Comparison of ENCODE assay signal across 12 cellular contexts in the genomic region with DNA sequence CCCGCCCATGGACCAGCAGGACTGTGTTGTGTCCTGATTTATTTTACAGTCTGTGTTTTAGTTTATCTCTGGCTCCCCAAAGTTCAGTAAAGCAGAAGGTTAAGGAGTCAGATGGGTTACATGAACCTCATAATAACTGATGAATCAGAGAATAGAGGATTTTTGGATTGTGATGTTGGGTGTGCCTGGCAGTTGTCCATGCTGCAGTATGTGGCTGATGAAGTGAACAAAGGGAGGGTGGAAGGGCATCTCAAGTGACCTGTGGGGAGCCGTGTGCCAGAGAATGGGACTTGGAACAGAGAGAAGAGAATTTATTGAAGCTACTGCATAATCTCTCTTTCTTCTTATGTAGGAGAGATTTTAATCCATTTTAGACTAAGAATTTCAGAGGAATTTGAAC.
DNase-seq lines count a peak whose midpoint lies in the region; ATAC-seq and TF ChIP-seq lines count a peak whose summit lies in the region.
"Had no signal": no experiment of that assay in that cellular context is flagged by ENCODE, and none has a peak within 500 bp of the region (broad histone marks: within the 10 kb centered on the region; RNA-seq: fewer than 3 reads in every experiment).

No MANE protein-coding gene starts in this region.

- CTCF ChIA-PET in activated CD8-positive, alpha-beta T cell treated with anti-CD3 and anti-CD28 coated beads, Interleukin-2, amount 10 ng/mL, durations not matched to agents 7 days and 5 days (lab: Charles Lee): no interaction called here
- CTCF ChIA-PET in activated CD8-positive, alpha-beta T cell treated with anti-CD3 and anti-CD28 coated beads for 36 hours (lab: Charles Lee): no interaction called here

- 53 to 58% methylated on average over 2 of the region's 2 CpGs for WGBS in heart right ventricle, 2 donors
- WGBS in esophagus muscularis mucosa: 60% methylated on average over 2 of the region's 2 CpGs

- H3K4me3 ChIP-seq in heart right ventricle (no peak overlapping the region), esophagus muscularis mucosa (no peak overlapping the region)

- H3K27me3 ChIP-seq in heart right ventricle: no peaks in the 10 kb centered on the region
- no peaks in the 10 kb centered on the region for H3K27me3 ChIP-seq in esophagus muscularis mucosa

- no peak for TF ChIP-seq CTCF in activated CD8-positive, alpha-beta T cell treated with anti-CD3 and anti-CD28 coated beads for 36 hours (IDR thresholded peaks at IDR 0.05)
- TF ChIP-seq CTCF in heart right ventricle (IDR thresholded peaks at IDR 0.05): no peak
- TF ChIP-seq CTCF in esophagus muscularis mucosa (IDR thresholded peaks at IDR 0.05): no peak

- peaks cover 56% of the 10 kb centered on the region for H3K36me3 Mint-ChIP-seq in activated CD8-positive, alpha-beta T cell treated with anti-CD3 and anti-CD28 coated beads, Interleukin-2, amount 10 ng/mL, durations not matched to agents 7 days and 5 days (ENCODE audit: low read depth)
- peaks cover 10% of the 10 kb centered on the region for H3K36me3 Mint-ChIP-seq in activated CD8-positive, alpha-beta T cell treated with anti-CD3 and anti-CD28 coated beads for 36 hours (ENCODE audit: low read depth)
- peaks cover 92% of the 10 kb centered on the region for H3K36me3 Mint-ChIP-seq in activated T-helper 17 cell treated with anti-CD3 and anti-CD28 coated beads, Interleukin-2, amount 50 U/mL, for 72 hours (ENCODE audit: low read depth)
- H3K36me3 Mint-ChIP-seq in stimulated activated effector memory CD8-positive, alpha-beta T cell treated with anti-CD3 and anti-CD28 coated beads, Interleukin-12 subunit alpha, Interleukin-12 subunit beta, amount 100 ng/mL, for 72 hours: peaks cover 70% of the 10 kb centered on the region

- no peaks in the 10 kb centered on the region for H3K9me3 Mint-ChIP-seq in activated CD8-positive, alpha-beta T cell treated with anti-CD3 and anti-CD28 coated beads, Interleukin-2, amount 10 ng/mL, durations not matched to agents 7 days and 5 days (ENCODE audit: insufficient read depth)
- H3K9me3 Mint-ChIP-seq in activated CD8-positive, alpha-beta T cell treated with anti-CD3 and anti-CD28 coated beads for 36 hours: no peaks in the 10 kb centered on the region
- no peaks in the 10 kb centered on the region for H3K9me3 Mint-ChIP-seq in activated T-helper 17 cell treated with anti-CD3 and anti-CD28 coated beads, Interleukin-2, amount 50 U/mL, for 72 hours
- H3K9me3 Mint-ChIP-seq in stimulated activated effector memory CD8-positive, alpha-beta T cell treated with anti-CD3 and anti-CD28 coated beads, Interleukin-12 subunit alpha, Interleukin-12 subunit beta, amount 100 ng/mL, for 72 hours: no peaks in the 10 kb centered on the region

- POLR2A ChIA-PET in activated CD8-positive, alpha-beta T cell treated with anti-CD3 and anti-CD28 coated beads, Interleukin-2, amount 10 ng/mL, durations not matched to agents 7 days and 5 days (lab: Charles Lee): no interaction called here
- POLR2A ChIA-PET in activated CD8-positive, alpha-beta T cell treated with anti-CD3 and anti-CD28 coated beads for 36 hours (lab: Charles Lee): no interaction called here

- H3K27me3 Mint-ChIP-seq in activated CD8-positive, alpha-beta T cell treated with anti-CD3 and anti-CD28 coated beads, Interleukin-2, amount 10 ng/mL, durations not matched to agents 7 days and 5 days (ENCODE audit: low read depth): no peaks in the 10 kb centered on the region
- no peaks in the 10 kb centered on the region for H3K27me3 Mint-ChIP-seq in activated CD8-positive, alpha-beta T cell treated with anti-CD3 and anti-CD28 coated beads for 36 hours
- H3K27me3 Mint-ChIP-seq in activated T-helper 17 cell treated with anti-CD3 and anti-CD28 coated beads, Interleukin-2, amount 50 U/mL, for 72 hours: no peaks in the 10 kb centered on the region

- no peaks in the 10 kb centered on the region for H3K9me3 ChIP-seq in heart right ventricle
- H3K9me3 ChIP-seq in esophagus muscularis mucosa: no peaks in the 10 kb centered on the region

- intact Hi-C loops in activated CD8-positive, alpha-beta T cell treated with anti-CD3 and anti-CD28 coated beads for 36 hours (cut with micrococcal nuclease): no loop called here
- intact Hi-C loops in heart right ventricle (cut with DNase I) (no loop called here), esophagus muscularis mucosa (cut with DNase I) (no loop called here)

- H3K4me3 Mint-ChIP-seq in activated CD8-positive, alpha-beta T cell treated with anti-CD3 and anti-CD28 coated beads, Interleukin-2, amount 10 ng/mL, durations not matched to agents 7 days and 5 days: no peak overlapping the region
- H3K4me3 Mint-ChIP-seq in activated CD8-positive, alpha-beta T cell treated with anti-CD3 and anti-CD28 coated beads for 36 hours: no peak overlapping the region
- H3K4me3 Mint-ChIP-seq in activated T-helper 17 cell treated with anti-CD3 and anti-CD28 coated beads, Interleukin-2, amount 50 U/mL, for 72 hours: no peak overlapping the region
- no peak overlapping the region for H3K4me3 Mint-ChIP-seq in stimulated activated effector memory CD8-positive, alpha-beta T cell treated with anti-CD3 and anti-CD28 coated beads, Interleukin-12 subunit alpha, Interleukin-12 subunit beta, amount 100 ng/mL, for 72 hours

- peak overlapping the region; percentile 9 for H3K27ac Mint-ChIP-seq in activated CD8-positive, alpha-beta T cell treated with anti-CD3 and anti-CD28 coated beads, Interleukin-2, amount 10 ng/mL, durations not matched to agents 7 days and 5 days
- no peak overlapping the region for H3K27ac Mint-ChIP-seq in activated CD8-positive, alpha-beta T cell treated with anti-CD3 and anti-CD28 coated beads for 36 hours
- H3K27ac Mint-ChIP-seq in activated T-helper 17 cell treated with anti-CD3 and anti-CD28 coated beads, Interleukin-2, amount 50 U/mL, for 72 hours: peak overlapping the region; percentile 11
- H3K27ac Mint-ChIP-seq in stimulated activated effector memory CD8-positive, alpha-beta T cell treated with anti-CD3 and anti-CD28 coated beads, Interleukin-12 subunit alpha, Interleukin-12 subunit beta, amount 100 ng/mL, for 72 hours: peak overlapping the region; percentile 64

- H3K4me1 Mint-ChIP-seq in activated CD8-positive, alpha-beta T cell treated with anti-CD3 and anti-CD28 coated beads, Interleukin-2, amount 10 ng/mL, durations not matched to agents 7 days and 5 days (ENCODE audit: low read depth): peaks cover 21% of the 10 kb centered on the region
- peaks cover 16% of the 10 kb centered on the region for H3K4me1 Mint-ChIP-seq in activated CD8-positive, alpha-beta T cell treated with anti-CD3 and anti-CD28 coated beads for 36 hours (ENCODE audit: low read depth)
- peaks cover 22% of the 10 kb centered on the region for H3K4me1 Mint-ChIP-seq in activated T-helper 17 cell treated with anti-CD3 and anti-CD28 coated beads, Interleukin-2, amount 50 U/mL, for 72 hours
- peaks cover 12% of the 10 kb centered on the region for H3K4me1 Mint-ChIP-seq in stimulated activated effector memory CD8-positive, alpha-beta T cell treated with anti-CD3 and anti-CD28 coated beads, Interleukin-12 subunit alpha, Interleukin-12 subunit beta, amount 100 ng/mL, for 72 hours

- TF ChIP-seq POLR2A in esophagus muscularis mucosa (IDR thresholded peaks at IDR 0.05; ENCODE audit: low read depth): no peak

- H3K4me1 ChIP-seq in heart right ventricle (peaks cover 0 to 31% (median 22%) of the 10 kb centered on the region in 9 donors), esophagus muscularis mucosa (peaks cover 7 to 28% (median 25%) of the 10 kb centered on the region in 4 donors)

- ATAC-seq in activated CD8-positive, alpha-beta T cell treated with anti-CD3 and anti-CD28 coated beads, Interleukin-2, amount 10 ng/mL, durations not matched to agents 7 days and 5 days: no peak
- no peak for ATAC-seq in activated CD8-positive, alpha-beta T cell treated with anti-CD3 and anti-CD28 coated beads for 36 hours
- no peak for ATAC-seq in activated T-helper 17 cell treated with anti-CD3 and anti-CD28 coated beads, Interleukin-2, amount 50 U/mL, for 72 hours (replicated peaks)
- ATAC-seq in heart right ventricle: peak in 5 of 8 donors; percentile 27 to 72 (median 65)
- no peak for ATAC-seq in stimulated activated effector memory CD8-positive, alpha-beta T cell treated with anti-CD3 and anti-CD28 coated beads, Interleukin-12 subunit alpha, Interleukin-12 subunit beta, amount 100 ng/mL, for 72 hours

- no peak for DNase-seq in activated CD8-positive, alpha-beta T cell treated with anti-CD3 and anti-CD28 coated beads, Interleukin-2, amount 10 ng/mL, durations not matched to agents 7 days and 5 days
- no peak for DNase-seq in activated CD8-positive, alpha-beta T cell treated with anti-CD3 and anti-CD28 coated beads for 36 hours
- DNase-seq in heart right ventricle (no peak), NCI-H1092 treated with DMSO at 0.1 percent for 48 hours (lab: John Stamatoyannopoulos, UW) (no peak), COLO829 (ENCODE audit: low spot score) (no peak), esophagus muscularis mucosa (ENCODE audit: extremely low spot score) (no peak)
- DNase-seq in stimulated activated effector memory CD8-positive, alpha-beta T cell treated with anti-CD3 and anti-CD28 coated beads, Interleukin-12 subunit alpha, Interleukin-12 subunit beta, amount 100 ng/mL, for 72 hours (ENCODE audit: low spot score in 2 of 2): no peak
- DNase-seq: hypothalamus; NCI-H187 treated with DMSO at 0.1 percent for 48 hours; stimulated activated CD8-positive, alpha-beta memory T cell treated with anti-CD3 and anti-CD28 coated beads, Interleukin-4, amount 100 ng/mL, for 48 hours; T-helper 9 cell had no signal

- H3K27ac ChIP-seq in heart right ventricle (peak overlapping the region in 2 of 10 donors; percentile 17 to 25), esophagus muscularis mucosa (replicated peaks in 1 of 4) (peak overlapping the region in 1 of 4 donors; percentile 5)

- TF ChIP-seq EP300 in esophagus muscularis mucosa (IDR thresholded peaks at IDR 0.05): no peak

- H3K36me3 ChIP-seq in heart right ventricle (peaks cover 0 to 100% (median 37%) of the 10 kb centered on the region in 9 donors), esophagus muscularis mucosa (peaks cover 5 to 86% (median 53%) of the 10 kb centered on the region in 4 donors)

Comparison
In these comparisons a context has a peak if more than half of its experiments do, and no peak if none do; other contexts are left out.
1. ATAC-seq: peak in heart right ventricle (5 of 8); none in activated CD8-positive, alpha-beta T cell treated with anti-CD3 and anti-CD28 coated beads, Interleukin-2, amount 10 ng/mL, durations not matched to agents 7 days and 5 days (single experiment), activated CD8-positive, alpha-beta T cell treated with anti-CD3 and anti-CD28 coated beads for 36 hours (single experiment), activated T-helper 17 cell treated with anti-CD3 and anti-CD28 coated beads, Interleukin-2, amount 50 U/mL, for 72 hours (single experiment) and stimulated activated effector memory CD8-positive, alpha-beta T cell treated with anti-CD3 and anti-CD28 coated beads, Interleukin-12 subunit alpha, Interleukin-12 subunit beta, amount 100 ng/mL, for 72 hours (single experiment).